ENCODE assay signal across 16 cellular contexts in the genomic region with DNA sequence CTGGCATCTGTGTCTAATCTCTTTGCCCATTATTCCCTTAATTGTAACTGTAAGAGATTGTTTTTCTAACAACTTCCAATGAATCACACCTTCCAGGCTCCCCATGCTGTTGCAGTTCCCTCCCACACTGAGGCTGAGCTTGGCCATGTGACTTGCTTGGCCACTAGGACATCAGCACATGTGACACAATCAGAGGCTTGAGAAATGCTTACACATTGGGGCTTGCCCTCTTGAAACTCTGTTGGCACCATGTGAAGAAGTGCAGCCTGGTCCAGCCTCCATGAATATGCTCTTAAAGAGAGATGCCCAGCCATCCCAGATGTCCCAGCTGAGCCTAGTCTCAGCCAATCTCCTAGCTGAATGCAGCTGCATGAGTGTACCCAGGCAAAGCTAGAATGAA.
"Had no signal": no experiment of that assay in that cellular context is flagged by ENCODE, and none has a peak within 500 bp of the region (broad histone marks: within the 10 kb centered on the region; RNA-seq: fewer than 3 reads in every experiment).

No MANE protein-coding gene starts in this region.

- H3K4me1 ChIP-seq: gastroesophageal sphincter had no signal

- H3K9me3 ChIP-seq: neutrophil had no signal

- H3K36me3 ChIP-seq: gastroesophageal sphincter, neutrophil had no signal

- H3K27me3 ChIP-seq: gastroesophageal sphincter, neutrophil had no signal

- DNase-seq: activated CD4-positive, alpha-beta T cell treated with anti-CD3 and anti-CD28 coated beads, Interleukin-2, amount 50 U/mL, for 1 hour; activated CD8-positive, alpha-beta memory T cell treated with anti-CD3 and anti-CD28 coated beads for 24 hours; activated naive CD8-positive, alpha-beta T cell treated with anti-CD3 and anti-CD28 coated beads, Interleukin-2, amount 10 ng/mL, durations not matched to agents 7 days and 5 days; dermis blood vessel endothelial cell; effector memory CD8-positive, alpha-beta T cell; islet precursor cell; naive thymus-derived CD8-positive, alpha-beta T cell; right cardiac atrium; small intestine; stimulated activated naive CD8-positive, alpha-beta T cell treated with anti-CD3 and anti-CD28 coated beads, Interleukin-15, Interleukin-2, amounts not matched to agents 100 U/mL and 50 U/mL, for 24 hours; T-helper 2 cell; trophoblast cell had no signal

- H3K4me3 ChIP-seq: gastroesophageal sphincter had no signal

- FAIRE-seq: small intestine, TTC549 had no signal

- ATAC-seq: effector memory CD8-positive, alpha-beta T cell; gastroesophageal sphincter; left lobe of liver; naive thymus-derived CD8-positive, alpha-beta T cell; right cardiac atrium; stimulated activated naive CD8-positive, alpha-beta T cell treated with anti-CD3 and anti-CD28 coated beads, Interleukin-15, Interleukin-2, amounts not matched to agents 100 U/mL and 50 U/mL, for 24 hours had no signal

- H3K27ac ChIP-seq: gastroesophageal sphincter, neutrophil had no signal
